ENCODE assay signal across 8 cellular contexts in the genomic region with DNA sequence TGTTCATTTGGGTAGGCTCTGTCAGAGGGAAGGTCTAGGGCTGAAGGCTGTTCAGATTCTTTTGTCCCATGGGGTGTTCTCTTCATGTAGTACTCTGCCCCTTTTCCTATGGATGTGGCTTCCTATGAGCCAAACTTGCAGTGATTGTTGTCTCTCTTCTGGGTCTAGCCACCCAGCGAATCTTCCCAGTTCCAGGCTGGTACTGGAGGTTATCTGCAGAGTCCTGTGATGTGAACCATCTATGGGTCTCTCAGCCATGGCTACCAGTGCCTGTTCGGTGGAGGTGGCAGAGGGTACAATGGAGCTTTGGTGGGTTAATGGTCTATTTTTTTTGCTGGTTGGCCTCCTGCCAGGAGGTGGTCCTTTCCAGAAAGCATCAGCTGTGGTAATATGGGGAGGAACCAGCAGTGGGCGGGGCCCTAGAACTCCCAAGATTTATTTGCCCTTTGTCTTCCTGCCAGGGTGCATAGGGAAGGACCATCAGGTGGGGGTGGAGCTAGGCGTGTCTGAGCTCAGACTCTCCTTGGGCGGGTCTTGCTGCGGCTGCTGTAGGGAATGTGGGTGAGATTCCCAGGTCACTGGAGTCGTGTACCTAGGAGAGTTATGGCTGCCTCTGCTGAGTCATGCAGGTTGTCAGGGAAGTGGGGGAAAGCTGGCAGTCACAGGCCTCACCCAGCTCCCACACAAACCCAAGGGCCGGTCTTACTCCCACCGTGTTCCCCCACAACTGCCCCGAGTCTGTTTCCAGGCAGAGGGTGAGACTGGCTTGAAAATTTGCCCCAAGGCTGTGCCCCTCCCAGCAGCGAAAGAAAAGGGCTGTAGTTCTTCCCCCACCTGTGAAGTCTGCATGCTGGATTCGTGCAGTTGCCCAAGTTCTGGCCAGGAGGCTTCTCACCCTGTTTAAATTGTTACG. TPM values are rescaled to one million over a fixed set of nuclear protein-coding genes. Genes with fewer than 3 reads are reported as not detected.
DNase-seq lines count a peak whose midpoint lies in the region; ATAC-seq and TF ChIP-seq lines count a peak whose summit lies in the region.

No MANE protein-coding gene starts in this region.

- no peaks in the 10 kb centered on the region for H3K4me1 ChIP-seq in DND-41 (ENCODE audit: insufficient read depth, low read length)
- peaks cover 23% of the 10 kb centered on the region for H3K4me1 ChIP-seq in mammary epithelial cell (ENCODE audit: insufficient read depth, low read length)

- H3K4me3 ChIP-seq in DND-41 (ENCODE audit: low read depth in 1 of 2, low read length in 2 of 2) (no peak overlapping the region), mammary epithelial cell (replicated peaks in 1 of 3; ENCODE audit: insufficient read depth in 1 of 3, low read depth in 2 of 3, low read length in 3 of 3) (peak overlapping the region in 1 of 3 experiments; percentile 11)

- CTCF ChIA-PET in mammary epithelial cell (lab: Charles Lee; ENCODE audit: low non-redundant PET) = interaction anchor here (0.6 kb wide), 1 partner anchor 18 kb away, joined by 3 read pairs; a partner anchor contains a TSS

- H3K27ac ChIP-seq in DND-41 (ENCODE audit: low read length) = 0 out of 2 replicates have a peak overlapping the region, but pooled peaks have one; percentile 32
- peak overlapping the region; percentile 91 for H3K27ac ChIP-seq in mammary epithelial cell (ENCODE audit: insufficient read depth, low read depth, low read length)

- no peak for TF ChIP-seq CTCF in DND-41 (IDR thresholded peaks at IDR 0.05; ENCODE audit: borderline replicate concordance, extremely low read depth, low read length, poor library complexity, severe bottlenecking)
- no peak for TF ChIP-seq CTCF in mammary epithelial cell (conservative IDR thresholded peaks at IDR 0.05 in 1 of 2, IDR thresholded peaks at IDR 0.05 in 1 of 2; ENCODE audit: extremely low read depth in 1 of 2, insufficient read depth in 1 of 2, low read depth in 1 of 2, low read length in 2 of 2)
- TF ChIP-seq CTCF in omental fat pad (IDR thresholded peaks at IDR 0.05) = no peak

- no peaks in the 10 kb centered on the region for H3K27me3 ChIP-seq in DND-41 (ENCODE audit: insufficient read depth, low read length, poor library complexity)
- H3K27me3 ChIP-seq in mammary epithelial cell (ENCODE audit: insufficient read depth, low read length) = no peaks in the 10 kb centered on the region

- intact Hi-C loops in mammary epithelial cell (cut with micrococcal nuclease) = loop anchor here (1.0 kb wide), 1 partner anchor 332 kb away; no protein-coding TSS in a partner anchor

- no TSS peak for BruUV-seq in mammary epithelial cell (replicated peaks; lab: Mats Ljungman, UMichigan)

- no peaks in the 10 kb centered on the region for H3K9me3 ChIP-seq in DND-41 (ENCODE audit: insufficient read depth, low read length, severe bottlenecking)
- H3K9me3 ChIP-seq in mammary epithelial cell (replicated peaks; ENCODE audit: insufficient read depth, low read length) = peaks cover 4% of the 10 kb centered on the region

- in situ Hi-C loops in mammary epithelial cell (cut with MboI; ENCODE audit: low sequenced_read_pairs in 2 of 2) = no loop called here

- H2AFZ ChIP-seq in DND-41 (ENCODE audit: low read depth, low read length) (no peak overlapping the region), mammary epithelial cell (ENCODE audit: low read depth, low read length) (peak overlapping the region; percentile 69)

- DNase-seq in DND-41 = no peak
- peak; percentile 31 for DNase-seq in NCI-H2107 (lab: John Stamatoyannopoulos, UW)
- DNase-seq in mammary epithelial cell = peak; percentile 92
- DNase-seq in omental fat pad (ENCODE audit: low spot score) = no peak
- no peak for DNase-seq in stimulated activated CD4-positive, alpha-beta T cell treated with anti-CD3 and anti-CD28 coated beads, Interleukin-4, amount 100 ng/mL, for 4 hours

- WGBS in mammary epithelial cell (ENCODE audit: low coverage, missing lambda C conversion rate) = 20% methylated on average over 10 of the region's 13 CpGs

- peaks cover 20% of the 10 kb centered on the region; the same call in 1 of the 2 replicates for H4K20me1 ChIP-seq in DND-41 (ENCODE audit: insufficient read depth, low read length)
- no peaks in the 10 kb centered on the region for H4K20me1 ChIP-seq in mammary epithelial cell (ENCODE audit: insufficient read depth, low read length)

- H3K36me3 ChIP-seq in DND-41 (ENCODE audit: insufficient read depth, low read length) (peaks cover 47% of the 10 kb centered on the region), mammary epithelial cell (ENCODE audit: insufficient read depth, low read length) (peaks cover 6% of the 10 kb centered on the region)

- H3K79me2 ChIP-seq in DND-41 (ENCODE audit: insufficient read depth, low read length) (peaks cover 68% of the 10 kb centered on the region), mammary epithelial cell (ENCODE audit: insufficient read depth, low read length) (peaks cover 82% of the 10 kb centered on the region)

- ATAC-seq in DND-41 (ENCODE audit: insufficient read depth, low read depth) (no peak), omental fat pad (ENCODE audit: low FRiP score) (peak; percentile 86), HG03565 (IDR thresholded peaks at IDR 0.05; ENCODE audit: unreplicated experiment) (no peak), HG02642 (IDR thresholded peaks at IDR 0.05; ENCODE audit: poor library complexity, unreplicated experiment) (no peak), GM19397 (IDR thresholded peaks at IDR 0.05; ENCODE audit: unreplicated experiment) (no peak)

- no peak overlapping the region for H3K4me2 ChIP-seq in DND-41 (ENCODE audit: insufficient read depth, low read length)
- peak overlapping the region; percentile 58 for H3K4me2 ChIP-seq in mammary epithelial cell (ENCODE audit: insufficient read depth, low read depth, low read length)

- dilution Hi-C loops in mammary epithelial cell (cut with HindIII; ENCODE audit: low sequenced_read_pairs) = no loop called here

- H3K9ac ChIP-seq in DND-41 (ENCODE audit: low read depth, low read length) (no peak overlapping the region), mammary epithelial cell (ENCODE audit: insufficient read depth, low read length) (peak overlapping the region; percentile 51)

RNA-seq across cellular contexts. Expression of a gene that starts 17.5 kb away (rescaled TPM):
- total RNA-seq in mammary epithelial cell = 10 to 100 TPM; 11.5 to 20.5 TPM
- 16.0 TPM for polyA plus RNA-seq in mammary epithelial cell
- polyA minus RNA-seq in mammary epithelial cell = 7.3 TPM
- total RNA-seq in omental fat pad = 10 to 100 TPM in 1 of 4 donors, 1 to 10 TPM in 3; 4.8 to 11.7 (median 8.4) TPM

RNA-seq across cellular contexts. Expression of a gene that starts 17.8 kb away (rescaled TPM):
- 10 to 100 TPM; 23.2 to 30.2 TPM for total RNA-seq in mammary epithelial cell
- 6.5 TPM for polyA plus RNA-seq in mammary epithelial cell
- polyA minus RNA-seq in mammary epithelial cell = 35.0 TPM
- 10 to 100 TPM; 17.3 to 27.6 (median 23.9) TPM for total RNA-seq in omental fat pad

RNA-seq across cellular contexts. Expression of a gene that starts 20.9 kb away (rescaled TPM):
- total RNA-seq in mammary epithelial cell (100 to 1,000 TPM; 147 to 222 TPM), omental fat pad (100 to 1,000 TPM in 3 of 4 donors, 10 to 100 TPM in 1; 78.7 to 124 (median 104) TPM)
- 226 TPM for polyA plus RNA-seq in mammary epithelial cell
- 73.5 TPM for polyA minus RNA-seq in mammary epithelial cell

Comparison
In these comparisons a context has a peak if more than half of its experiments do, and no peak if none do; other contexts are left out.
1. DNase-seq: peak in NCI-H2107 (single experiment) and mammary epithelial cell (single experiment); none in DND-41 (single experiment), omental fat pad (single experiment) and stimulated activated CD4-positive, alpha-beta T cell treated with anti-CD3 and anti-CD28 coated beads, Interleukin-4, amount 100 ng/mL, for 4 hours (0 of 2).